Comparison of ENCODE assay signal across 1 cellular context in the genomic region with DNA sequence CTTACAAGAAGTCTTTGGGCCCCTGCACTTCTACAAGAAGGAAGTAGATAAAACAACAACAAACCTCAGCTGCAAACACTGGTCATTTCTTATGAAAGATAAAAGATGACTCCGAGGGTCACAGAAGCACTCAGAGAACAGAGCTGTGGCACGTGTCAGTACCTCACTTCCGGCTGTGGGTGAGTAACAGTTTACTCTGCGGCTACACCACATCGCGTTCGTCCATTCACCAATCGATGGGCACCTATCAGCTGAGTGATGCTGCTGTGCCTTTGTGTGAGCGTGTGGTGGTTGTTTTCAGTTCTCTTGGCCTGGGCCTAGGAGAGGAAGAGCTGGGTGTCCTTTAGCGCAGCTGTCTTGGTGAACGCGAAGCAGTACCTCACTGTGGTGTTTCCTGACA.
TF ChIP-seq lines count a peak whose summit lies in the region.

No MANE protein-coding gene starts in this region.

TF ChIP-seq in GM23338, 12 proteins besides CTCF, POLR2A, EP300 and RAD21 (continued from another document):
- no peak for TF ChIP-seq EZH2phosphoT487 (IDR thresholded peaks at IDR 0.05; ENCODE audit: unreplicated experiment)
- TF ChIP-seq, protein P1, sequence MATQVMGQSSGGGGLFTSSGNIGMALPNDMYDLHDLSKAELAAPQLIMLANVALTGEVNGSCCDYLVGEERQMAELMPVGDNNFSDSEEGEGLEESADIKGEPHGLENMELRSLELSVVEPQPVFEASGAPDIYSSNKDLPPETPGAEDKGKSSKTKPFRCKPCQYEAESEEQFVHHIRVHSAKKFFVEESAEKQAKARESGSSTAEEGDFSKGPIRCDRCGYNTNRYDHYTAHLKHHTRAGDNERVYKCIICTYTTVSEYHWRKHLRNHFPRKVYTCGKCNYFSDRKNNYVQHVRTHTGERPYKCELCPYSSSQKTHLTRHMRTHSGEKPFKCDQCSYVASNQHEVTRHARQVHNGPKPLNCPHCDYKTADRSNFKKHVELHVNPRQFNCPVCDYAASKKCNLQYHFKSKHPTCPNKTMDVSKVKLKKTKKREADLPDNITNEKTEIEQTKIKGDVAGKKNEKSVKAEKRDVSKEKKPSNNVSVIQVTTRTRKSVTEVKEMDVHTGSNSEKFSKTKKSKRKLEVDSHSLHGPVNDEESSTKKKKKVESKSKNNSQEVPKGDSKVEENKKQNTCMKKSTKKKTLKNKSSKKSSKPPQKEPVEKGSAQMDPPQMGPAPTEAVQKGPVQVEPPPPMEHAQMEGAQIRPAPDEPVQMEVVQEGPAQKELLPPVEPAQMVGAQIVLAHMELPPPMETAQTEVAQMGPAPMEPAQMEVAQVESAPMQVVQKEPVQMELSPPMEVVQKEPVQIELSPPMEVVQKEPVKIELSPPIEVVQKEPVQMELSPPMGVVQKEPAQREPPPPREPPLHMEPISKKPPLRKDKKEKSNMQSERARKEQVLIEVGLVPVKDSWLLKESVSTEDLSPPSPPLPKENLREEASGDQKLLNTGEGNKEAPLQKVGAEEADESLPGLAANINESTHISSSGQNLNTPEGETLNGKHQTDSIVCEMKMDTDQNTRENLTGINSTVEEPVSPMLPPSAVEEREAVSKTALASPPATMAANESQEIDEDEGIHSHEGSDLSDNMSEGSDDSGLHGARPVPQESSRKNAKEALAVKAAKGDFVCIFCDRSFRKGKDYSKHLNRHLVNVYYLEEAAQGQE (IDR thresholded peaks at IDR 0.05; ENCODE audit: unreplicated experiment), result no peak
